ENCODE assay signal across 11 cellular contexts in the genomic region with DNA sequence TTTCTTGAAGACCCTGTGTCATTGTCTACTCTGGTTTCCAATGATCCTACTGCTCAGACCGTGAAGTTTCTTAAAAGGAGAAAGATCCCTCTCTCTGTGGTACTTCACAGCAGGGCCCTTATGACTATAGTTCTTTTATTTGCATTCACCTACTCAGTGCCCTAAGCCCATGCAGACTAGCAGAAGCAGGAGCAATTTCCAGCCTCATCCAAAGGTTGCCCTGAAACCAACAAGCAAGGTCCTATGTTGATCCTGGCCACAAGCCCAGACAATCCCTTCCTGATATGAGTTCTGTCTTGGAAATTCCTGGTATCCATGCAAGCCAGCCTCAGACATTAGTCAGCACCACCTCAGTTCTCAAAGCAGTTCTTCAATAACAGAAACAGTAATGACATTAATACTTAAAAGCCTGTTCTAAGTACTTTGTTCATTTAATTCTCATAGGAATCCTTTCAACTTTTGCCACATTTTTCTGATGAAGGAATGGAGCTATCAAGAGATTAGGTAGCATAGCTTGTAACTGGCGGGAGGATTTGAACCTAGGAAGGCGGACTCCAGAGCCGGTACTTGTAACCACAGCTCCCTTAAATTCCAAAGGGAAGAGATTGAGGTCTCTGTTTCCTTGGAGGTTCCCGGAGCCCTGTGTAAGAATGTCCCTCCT. TPM values are rescaled to one million over a fixed set of nuclear protein-coding genes. Genes with fewer than 3 reads are reported as not detected.
A peak's percentile ranks its signal among the peaks of the same experiment; 100 is the strongest.
DNase-seq lines count a peak whose midpoint lies in the region; ATAC-seq and TF ChIP-seq lines count a peak whose summit lies in the region.
"Had no signal": no experiment of that assay in that cellular context is flagged by ENCODE, and none has a peak within 500 bp of the region (broad histone marks: within the 10 kb centered on the region; RNA-seq: fewer than 3 reads in every experiment).

No MANE protein-coding gene starts in this region.

- peaks cover 30% of the 10 kb centered on the region for H3K4me1 ChIP-seq in CD4-positive, alpha-beta memory T cell (ENCODE audit: insufficient read depth, low read length)
- H3K4me1 ChIP-seq: suprapubic skin had no signal

- H3K36me3 ChIP-seq in CD4-positive, alpha-beta memory T cell (ENCODE audit: insufficient read depth, low read length): no peaks in the 10 kb centered on the region
- H3K36me3 ChIP-seq: suprapubic skin had no signal

- peak overlapping the region in 4 of 7 donors; percentile 15 to 62 (median 40) for H3K27ac Mint-ChIP-seq in CD4-positive, alpha-beta memory T cell
- H3K27ac Mint-ChIP-seq: memory B cell had no signal

- ATAC-seq in GM18505 (IDR thresholded peaks at IDR 0.05; ENCODE audit: unreplicated experiment) (no peak), GM18517 (IDR thresholded peaks at IDR 0.05; ENCODE audit: unreplicated experiment) (no peak)

- H3K4me3 Mint-ChIP-seq in CD4-positive, alpha-beta memory T cell: no peak overlapping the region
- H3K4me3 Mint-ChIP-seq: memory B cell had no signal

- CTCF ChIA-PET in CD4-positive, alpha-beta memory T cell (lab: Charles Lee; ENCODE audit: partially characterized antibody): no interaction called here

- H3K27me3 Mint-ChIP-seq in CD4-positive, alpha-beta memory T cell: peaks cover 0 to 1% of the 10 kb centered on the region in 2 donors

- no peak for TF ChIP-seq POLR2A in GM18505 (IDR thresholded peaks at IDR 0.05; ENCODE audit: borderline replicate concordance, extremely low read depth, insufficient read depth, insufficient read length)

- H3K4me3 ChIP-seq in CD4-positive, alpha-beta memory T cell (ENCODE audit: low read length in 2 of 2): no peak overlapping the region
- H3K4me3 ChIP-seq in LNCaP clone FGC (ENCODE audit: low read depth, low read length): no peak overlapping the region
- H3K4me3 ChIP-seq: suprapubic skin had no signal

- TF ChIP-seq CTCF in LNCaP clone FGC (IDR thresholded peaks at IDR 0.05; ENCODE audit: control insufficient read depth, extremely low read depth, insufficient read depth): no peak

- peaks cover 0 to 11% (median 4%) of the 10 kb centered on the region in 8 donors for H3K9me3 Mint-ChIP-seq in CD4-positive, alpha-beta memory T cell

- H3K4me1 Mint-ChIP-seq in CD4-positive, alpha-beta memory T cell: peaks cover 13 to 43% (median 24%) of the 10 kb centered on the region in 4 donors
- H3K4me1 Mint-ChIP-seq: memory B cell had no signal

- peaks cover 0 to 3% of the 10 kb centered on the region in 2 donors for H3K36me3 Mint-ChIP-seq in CD4-positive, alpha-beta memory T cell
- H3K36me3 Mint-ChIP-seq: memory B cell had no signal

- H3K27ac ChIP-seq in CD4-positive, alpha-beta memory T cell (ENCODE audit: low read depth, low read length): no peak overlapping the region

- POLR2A ChIA-PET in CD4-positive, alpha-beta memory T cell (lab: Charles Lee; ENCODE audit: partially characterized antibody): no interaction called here

- DNase-seq in CD4-positive, alpha-beta memory T cell: no peak
- peak; percentile 48 for DNase-seq in LNCaP clone FGC (ENCODE audit: low read depth)
- DNase-seq in dermis blood vessel endothelial cell: peak; percentile 98
- peak; percentile 32 for DNase-seq in mucosa of gallbladder (ENCODE audit: low spot score)
- DNase-seq in stimulated activated CD4-positive, alpha-beta T cell treated with anti-CD3 and anti-CD28 coated beads, Interleukin-2, amount 100 ng/mL, for 24 hours: no peak
- DNase-seq in NCI-H187 (lab: John Stamatoyannopoulos, UW): no peak

- no peaks in the 10 kb centered on the region for H3K9me3 ChIP-seq in CD4-positive, alpha-beta memory T cell (ENCODE audit: control insufficient read depth in 1 of 2, low read length in 2 of 2)
- H3K9me3 ChIP-seq: suprapubic skin had no signal

- H3K27me3 ChIP-seq in CD4-positive, alpha-beta memory T cell (ENCODE audit: insufficient read depth, low read length): no peaks in the 10 kb centered on the region
- H3K27me3 ChIP-seq: suprapubic skin had no signal

- intact Hi-C loops in CD4-positive, alpha-beta memory T cell (cut with micrococcal nuclease): no loop called here

RNA-seq across cellular contexts. Expression of gene ST8SIA6, which starts 58.1 kb away (rescaled TPM):
- under 1 TPM; 0.52 to 0.58 TPM for total RNA-seq in CD4-positive, alpha-beta memory T cell
- under 1 TPM in 1 of 2 donors, not detected in 1; 0.30 TPM for polyA plus RNA-seq in CD4-positive, alpha-beta memory T cell
- total RNA-seq in dermis blood vessel endothelial cell (0.34 and 2.3 TPM in 2 replicates), mucosa of gallbladder (0.92 TPM)
- total RNA-seq: activated CD8-positive, alpha-beta memory T cell treated with anti-CD3 and anti-CD28 coated beads for 36 hours had no signal

Comparison
In these comparisons a context has a peak if more than half of its experiments do, and no peak if none do; other contexts are left out.
1. DNase-seq: peak in LNCaP clone FGC (single experiment), dermis blood vessel endothelial cell (single experiment) and mucosa of gallbladder (single experiment); none in CD4-positive, alpha-beta memory T cell (0 of 5), stimulated activated CD4-positive, alpha-beta T cell treated with anti-CD3 and anti-CD28 coated beads, Interleukin-2, amount 100 ng/mL, for 24 hours (0 of 2) and NCI-H187 (0 of 2).